ENCODE assay signal across 11 cellular contexts in genomic region chr3:101340591-101340990, GRCh38. TPM values are rescaled to one million over a fixed set of nuclear protein-coding genes. Genes with fewer than 3 reads are reported as not detected.
"Had no signal": no experiment of that assay in that cellular context is flagged by ENCODE, and none has a peak within 500 bp of the region (broad histone marks: within the 10 kb centered on the region; RNA-seq: fewer than 3 reads in every experiment).

No MANE protein-coding gene starts in this region.

- H3K27me3 ChIP-seq: ovary had no signal

- H3K36me3 ChIP-seq: ovary had no signal

- H3K27ac ChIP-seq: ovary had no signal

- H3K9me3 ChIP-seq: ovary had no signal

- H3K4me1 Mint-ChIP-seq: activated naive CD8-positive, alpha-beta T cell treated with anti-CD3 and anti-CD28 coated beads, Interleukin-2, amount 50 U/mL, for 24 hours; endodermal cell; neural crest cell; stimulated activated memory B cell treated with anti-CD40 and anti-IgM and Interleukin-4, amounts not matched to agents 10 μg/mL and 1 μg/mL and 100 μg/mL, for 72 hours had no signal

- H3K4me3 ChIP-seq: ovary had no signal

- ATAC-seq: activated naive CD8-positive, alpha-beta T cell treated with anti-CD3 and anti-CD28 coated beads, Interleukin-2, amount 50 U/mL, for 24 hours; stimulated activated memory B cell treated with anti-CD40 and anti-IgM and Interleukin-4, amounts not matched to agents 10 μg/mL and 1 μg/mL and 100 μg/mL, for 72 hours had no signal

- DNase-seq: activated CD4-positive, alpha-beta T cell treated with anti-CD3 and anti-CD28 coated beads, Interleukin-2, amount 50 U/mL, for 4 hours; activated CD4-positive, CD25-positive, alpha-beta regulatory T cell treated with anti-CD3 and anti-CD28 coated beads, Interleukin-2, amount 50 U/mL, for 72 hours; activated naive CD4-positive, alpha-beta T cell; activated naive CD8-positive, alpha-beta T cell treated with anti-CD3 and anti-CD28 coated beads, Interleukin-2, amount 50 U/mL, for 24 hours; activated T-cell treated with anti-CD3 and anti-CD28 coated beads for 4 hours; aorta; endodermal cell; kidney glomerular epithelial cell; ovary had no signal

- H3K9me3 Mint-ChIP-seq: activated naive CD8-positive, alpha-beta T cell treated with anti-CD3 and anti-CD28 coated beads, Interleukin-2, amount 50 U/mL, for 24 hours; endodermal cell; stimulated activated memory B cell treated with anti-CD40 and anti-IgM and Interleukin-4, amounts not matched to agents 10 μg/mL and 1 μg/mL and 100 μg/mL, for 72 hours had no signal

- H3K27me3 Mint-ChIP-seq: activated naive CD8-positive, alpha-beta T cell treated with anti-CD3 and anti-CD28 coated beads, Interleukin-2, amount 50 U/mL, for 24 hours; stimulated activated memory B cell treated with anti-CD40 and anti-IgM and Interleukin-4, amounts not matched to agents 10 μg/mL and 1 μg/mL and 100 μg/mL, for 72 hours had no signal

- H3K4me3 Mint-ChIP-seq: activated naive CD8-positive, alpha-beta T cell treated with anti-CD3 and anti-CD28 coated beads, Interleukin-2, amount 50 U/mL, for 24 hours; endodermal cell; neural crest cell; stimulated activated memory B cell treated with anti-CD40 and anti-IgM and Interleukin-4, amounts not matched to agents 10 μg/mL and 1 μg/mL and 100 μg/mL, for 72 hours had no signal

- H3K27ac Mint-ChIP-seq: activated naive CD8-positive, alpha-beta T cell treated with anti-CD3 and anti-CD28 coated beads, Interleukin-2, amount 50 U/mL, for 24 hours; endodermal cell; stimulated activated memory B cell treated with anti-CD40 and anti-IgM and Interleukin-4, amounts not matched to agents 10 μg/mL and 1 μg/mL and 100 μg/mL, for 72 hours had no signal

RNA-seq across cellular contexts. Expression of gene IMPG2, which starts 20.2 kb away (rescaled TPM):
- polyA plus RNA-seq: aorta had no signal
